In the genomic region with DNA sequence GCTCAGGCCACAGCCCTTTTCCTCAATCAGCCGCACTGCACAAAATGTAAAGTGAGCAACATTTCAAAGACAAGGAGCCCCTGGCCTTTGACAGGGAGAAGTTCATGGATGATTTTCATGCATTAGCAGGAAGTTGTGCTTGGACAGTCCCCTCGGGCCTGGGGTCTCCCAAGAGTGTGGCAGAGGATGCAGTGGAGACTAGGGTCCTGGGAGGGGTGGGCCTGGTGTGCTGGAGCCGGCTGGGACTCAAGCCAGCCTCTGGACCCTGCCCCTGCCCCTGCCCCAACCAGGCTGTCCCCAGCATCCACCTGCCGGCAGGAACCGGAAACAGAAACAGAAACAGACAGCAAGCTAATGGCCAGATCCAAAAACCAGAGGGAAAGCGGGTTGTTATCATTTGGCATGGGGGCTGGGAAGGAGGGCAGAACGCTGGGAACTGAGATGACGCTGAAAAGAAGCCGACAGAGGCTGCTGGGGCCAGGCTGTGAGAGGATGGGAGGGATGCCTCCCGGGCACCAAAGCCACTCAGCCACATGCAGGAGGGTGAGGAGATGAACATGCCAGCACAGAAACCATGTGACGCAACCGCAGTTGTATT, we compare ENCODE assay signal across 1 cellular context.
TF ChIP-seq lines count a peak whose summit lies in the region.

No MANE protein-coding gene starts in this region.

TF ChIP-seq in HEK293, 187 proteins besides CTCF, POLR2A, EP300 and RAD21 (continued from another document):
- TF ChIP-seq, protein P1, sequence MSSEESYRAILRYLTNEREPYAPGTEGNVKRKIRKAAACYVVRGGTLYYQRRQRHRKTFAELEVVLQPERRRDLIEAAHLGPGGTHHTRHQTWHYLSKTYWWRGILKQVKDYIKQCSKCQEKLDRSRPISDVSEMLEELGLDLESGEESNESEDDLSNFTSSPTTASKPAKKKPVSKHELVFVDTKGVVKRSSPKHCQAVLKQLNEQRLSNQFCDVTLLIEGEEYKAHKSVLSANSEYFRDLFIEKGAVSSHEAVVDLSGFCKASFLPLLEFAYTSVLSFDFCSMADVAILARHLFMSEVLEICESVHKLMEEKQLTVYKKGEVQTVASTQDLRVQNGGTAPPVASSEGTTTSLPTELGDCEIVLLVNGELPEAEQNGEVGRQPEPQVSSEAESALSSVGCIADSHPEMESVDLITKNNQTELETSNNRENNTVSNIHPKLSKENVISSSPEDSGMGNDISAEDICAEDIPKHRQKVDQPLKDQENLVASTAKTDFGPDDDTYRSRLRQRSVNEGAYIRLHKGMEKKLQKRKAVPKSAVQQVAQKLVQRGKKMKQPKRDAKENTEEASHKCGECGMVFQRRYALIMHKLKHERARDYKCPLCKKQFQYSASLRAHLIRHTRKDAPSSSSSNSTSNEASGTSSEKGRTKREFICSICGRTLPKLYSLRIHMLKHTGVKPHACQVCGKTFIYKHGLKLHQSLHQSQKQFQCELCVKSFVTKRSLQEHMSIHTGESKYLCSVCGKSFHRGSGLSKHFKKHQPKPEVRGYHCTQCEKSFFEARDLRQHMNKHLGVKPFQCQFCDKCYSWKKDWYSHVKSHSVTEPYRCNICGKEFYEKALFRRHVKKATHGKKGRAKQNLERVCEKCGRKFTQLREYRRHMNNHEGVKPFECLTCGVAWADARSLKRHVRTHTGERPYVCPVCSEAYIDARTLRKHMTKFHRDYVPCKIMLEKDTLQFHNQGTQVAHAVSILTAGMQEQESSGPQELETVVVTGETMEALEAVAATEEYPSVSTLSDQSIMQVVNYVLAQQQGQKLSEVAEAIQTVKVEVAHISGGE (tag by site-specific recombination; conservative IDR thresholded peaks at IDR 0.05; ENCODE audit: low read depth) = no peak
- TF ChIP-seq ZEB2 (tag by site-specific recombination; IDR thresholded peaks at IDR 0.05) (0 out of 2 replicates have a peak, but pooled peaks have one; percentile 12), ZBTB20 (tag by site-specific recombination; IDR thresholded peaks at IDR 0.05) (peak; percentile 33; the same call in 1 of the 2 replicates), ZNF768 (tag by site-specific recombination; IDR thresholded peaks at IDR 0.05) (no peak), WT1 (tag by site-specific recombination; IDR thresholded peaks at IDR 0.05) (0 out of 2 replicates have a peak, but pooled peaks have one; percentile 46), GLIS1 (tag by site-specific recombination; IDR thresholded peaks at IDR 0.05) (peak; percentile 36; the same call in 1 of the 2 replicates), SP2 (tag by site-specific recombination; IDR thresholded peaks at IDR 0.05) (peak; percentile 67), ZNF341 (tag by site-specific recombination; IDR thresholded peaks at IDR 0.05; ENCODE audit: low read depth) (peak; percentile 56), ZBTB1 (tag by site-specific recombination; IDR thresholded peaks at IDR 0.05) (no peak), ZNF514 (tag by site-specific recombination; IDR thresholded peaks at IDR 0.05) (no peak), ZNF837 (tag by site-specific recombination; IDR thresholded peaks at IDR 0.05) (no peak), ZNF600 (tag by site-specific recombination; IDR thresholded peaks at IDR 0.05) (peak; percentile 97)
- TF ChIP-seq, protein P2, sequence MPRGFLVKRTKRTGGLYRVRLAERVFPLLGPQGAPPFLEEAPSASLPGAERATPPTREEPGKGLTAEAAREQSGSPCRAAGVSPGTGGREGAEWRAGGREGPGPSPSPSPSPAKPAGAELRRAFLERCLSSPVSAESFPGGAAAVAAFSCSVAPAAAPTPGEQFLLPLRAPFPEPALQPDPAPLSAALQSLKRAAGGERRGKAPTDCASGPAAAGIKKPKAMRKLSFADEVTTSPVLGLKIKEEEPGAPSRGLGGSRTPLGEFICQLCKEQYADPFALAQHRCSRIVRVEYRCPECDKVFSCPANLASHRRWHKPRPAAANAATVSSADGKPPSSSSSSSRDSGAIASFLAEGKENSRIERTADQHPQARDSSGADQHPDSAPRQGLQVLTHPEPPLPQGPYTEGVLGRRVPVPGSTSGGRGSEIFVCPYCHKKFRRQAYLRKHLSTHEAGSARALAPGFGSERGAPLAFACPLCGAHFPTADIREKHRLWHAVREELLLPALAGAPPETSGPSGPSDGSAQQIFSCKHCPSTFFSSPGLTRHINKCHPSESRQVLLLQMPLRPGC (tag by site-specific recombination; IDR thresholded peaks at IDR 0.05) = peak; percentile 72
- TF ChIP-seq, protein P3, sequence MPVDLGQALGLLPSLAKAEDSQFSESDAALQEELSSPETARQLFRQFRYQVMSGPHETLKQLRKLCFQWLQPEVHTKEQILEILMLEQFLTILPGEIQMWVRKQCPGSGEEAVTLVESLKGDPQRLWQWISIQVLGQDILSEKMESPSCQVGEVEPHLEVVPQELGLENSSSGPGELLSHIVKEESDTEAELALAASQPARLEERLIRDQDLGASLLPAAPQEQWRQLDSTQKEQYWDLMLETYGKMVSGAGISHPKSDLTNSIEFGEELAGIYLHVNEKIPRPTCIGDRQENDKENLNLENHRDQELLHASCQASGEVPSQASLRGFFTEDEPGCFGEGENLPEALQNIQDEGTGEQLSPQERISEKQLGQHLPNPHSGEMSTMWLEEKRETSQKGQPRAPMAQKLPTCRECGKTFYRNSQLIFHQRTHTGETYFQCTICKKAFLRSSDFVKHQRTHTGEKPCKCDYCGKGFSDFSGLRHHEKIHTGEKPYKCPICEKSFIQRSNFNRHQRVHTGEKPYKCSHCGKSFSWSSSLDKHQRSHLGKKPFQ (tag by site-specific recombination; IDR thresholded peaks at IDR 0.05) = no peak
